In genomic region chr1:66374148-66374547, GRCh38 we compare ENCODE assay signal across 8 cellular contexts.
A peak's percentile ranks its signal among the peaks of the same experiment; 100 is the strongest.
DNase-seq lines count a peak whose midpoint lies in the region; ATAC-seq and TF ChIP-seq lines count a peak whose summit lies in the region.

No MANE protein-coding gene starts in this region.

- no peaks in the 10 kb centered on the region for H3K9me3 ChIP-seq in tibial nerve

- peaks cover 51% of the 10 kb centered on the region for H3K36me3 Mint-ChIP-seq in activated naive CD4-positive, alpha-beta T cell treated with anti-CD3 and anti-CD28 coated beads, Interleukin-2, amount 10 ng/mL, durations not matched to agents 7 days and 5 days
- H3K36me3 Mint-ChIP-seq in activated naive CD8-positive, alpha-beta T cell: peaks cover 29% of the 10 kb centered on the region

- H3K4me3 ChIP-seq in tibial nerve: no peak overlapping the region

- WGBS in tibial nerve, 2 donors: 78% methylated on average over 2 of the region's 2 CpGs

- H3K4me3 Mint-ChIP-seq in activated naive CD4-positive, alpha-beta T cell treated with anti-CD3 and anti-CD28 coated beads, Interleukin-2, amount 10 ng/mL, durations not matched to agents 7 days and 5 days: no peak overlapping the region
- H3K4me3 Mint-ChIP-seq in activated naive CD8-positive, alpha-beta T cell: peak overlapping the region; percentile 85

- no peak for TF ChIP-seq EP300 in tibial nerve (IDR thresholded peaks at IDR 0.05)

- ATAC-seq in HG03095 (IDR thresholded peaks at IDR 0.05; ENCODE audit: unreplicated experiment): peak; percentile 44

- H3K27ac Mint-ChIP-seq in activated naive CD4-positive, alpha-beta T cell treated with anti-CD3 and anti-CD28 coated beads, Interleukin-2, amount 10 ng/mL, durations not matched to agents 7 days and 5 days: peak overlapping the region; percentile 86
- peak overlapping the region; percentile 98 for H3K27ac Mint-ChIP-seq in activated naive CD8-positive, alpha-beta T cell

- CTCF ChIA-PET in activated naive CD4-positive, alpha-beta T cell treated with anti-CD3 and anti-CD28 coated beads, Interleukin-2, amount 10 ng/mL, durations not matched to agents 7 days and 5 days (lab: Charles Lee): interaction anchor here (1.4 to 3.8 kb wide), 2 partner anchors 71 to 117 kb away, joined by 4 to 21 read pairs; no protein-coding TSS in a partner anchor
- CTCF ChIA-PET in GM10248 (lab: Yijun Ruan, JAX): interaction anchor here (1.4 to 5.0 kb wide), 4 partner anchors 21 to 72 kb away, joined by 4 to 47 read pairs (median 30); no protein-coding TSS in a partner anchor

- POLR2A ChIA-PET in GM10248 (lab: Yijun Ruan, JAX): no interaction called here

- peaks cover 0 to 48% (median 34%) of the 10 kb centered on the region in 4 donors for H3K4me1 ChIP-seq in tibial nerve

- H3K4me1 Mint-ChIP-seq in activated naive CD4-positive, alpha-beta T cell treated with anti-CD3 and anti-CD28 coated beads, Interleukin-2, amount 10 ng/mL, durations not matched to agents 7 days and 5 days: peaks cover 62% of the 10 kb centered on the region
- peaks cover 78% of the 10 kb centered on the region for H3K4me1 Mint-ChIP-seq in activated naive CD8-positive, alpha-beta T cell (ENCODE audit: low read depth)

- H3K27me3 ChIP-seq in tibial nerve: no peaks in the 10 kb centered on the region

- peak overlapping the region in 3 of 4 donors; percentile 46 to 77 (median 53) for H3K27ac ChIP-seq in tibial nerve

- H3K9me3 Mint-ChIP-seq in activated naive CD4-positive, alpha-beta T cell treated with anti-CD3 and anti-CD28 coated beads, Interleukin-2, amount 10 ng/mL, durations not matched to agents 7 days and 5 days: no peaks in the 10 kb centered on the region
- no peaks in the 10 kb centered on the region for H3K9me3 Mint-ChIP-seq in activated naive CD8-positive, alpha-beta T cell (ENCODE audit: low read depth)

- H3K27me3 Mint-ChIP-seq in activated naive CD4-positive, alpha-beta T cell treated with anti-CD3 and anti-CD28 coated beads, Interleukin-2, amount 10 ng/mL, durations not matched to agents 7 days and 5 days: no peaks in the 10 kb centered on the region
- H3K27me3 Mint-ChIP-seq in activated naive CD8-positive, alpha-beta T cell: no peaks in the 10 kb centered on the region

- H3K36me3 ChIP-seq in tibial nerve: peaks cover 0 to 14% (median 0%) of the 10 kb centered on the region in 3 donors

- no peak for DNase-seq in activated naive CD4-positive, alpha-beta T cell treated with anti-CD3 and anti-CD28 coated beads, Interleukin-2, amount 10 ng/mL, durations not matched to agents 7 days and 5 days
- no peak for DNase-seq in activated naive CD4-positive, alpha-beta T cell (lab: John Stamatoyannopoulos, UW)
- DNase-seq in tibial nerve (ENCODE audit: low spot score in 2 of 2): no peak
- DNase-seq in DMS153 (lab: John Stamatoyannopoulos, UW): no peak
- DNase-seq in GM10248 (ENCODE audit: extremely low spot score): no peak
- DNase-seq in GOT3 (lab: John Stamatoyannopoulos, UW): no peak

- no peak for TF ChIP-seq POLR2A in tibial nerve (IDR thresholded peaks at IDR 0.05)

- TF ChIP-seq CTCF in tibial nerve (IDR thresholded peaks at IDR 0.05): no peak
- no peak for TF ChIP-seq CTCF in GM10248 (IDR thresholded peaks at IDR 0.05; ENCODE audit: control extremely low read depth, extremely low read depth, low read depth, missing control alignments)
